In the genomic region with DNA sequence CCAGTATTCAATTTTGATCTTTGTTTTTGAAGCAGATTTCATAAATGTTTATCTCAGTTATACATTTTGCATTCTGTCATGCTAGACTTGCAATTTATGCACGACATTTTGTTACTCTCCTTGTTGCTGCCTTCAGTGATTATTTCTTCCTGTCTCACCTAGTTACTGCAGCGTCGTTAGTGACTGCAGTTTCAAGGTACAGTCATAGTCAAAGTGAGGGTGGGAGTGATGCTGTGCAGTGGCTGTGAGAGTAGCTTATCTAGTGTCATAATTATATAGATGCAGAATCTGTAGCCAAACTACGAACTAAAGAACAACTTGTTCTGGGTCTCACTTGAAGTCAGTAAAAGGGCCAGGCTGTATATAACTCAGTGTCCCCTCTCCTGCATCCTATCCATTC, we compare ENCODE assay signal across 15 cellular contexts.
A peak's percentile ranks its signal among the peaks of the same experiment; 100 is the strongest.
DNase-seq lines count a peak whose midpoint lies in the region; ATAC-seq and TF ChIP-seq lines count a peak whose summit lies in the region.
"Had no signal": no experiment of that assay in that cellular context is flagged by ENCODE, and none has a peak within 500 bp of the region (broad histone marks: within the 10 kb centered on the region; RNA-seq: fewer than 3 reads in every experiment).

No MANE protein-coding gene starts in this region.

- POLR2A ChIA-PET in activated CD4-positive, alpha-beta T cell treated with anti-CD3 and anti-CD28 coated beads, Interleukin-2, amount 10 ng/mL, durations not matched to agents 7 days and 5 days (lab: Charles Lee): no interaction called here
- POLR2A ChIA-PET in activated CD4-positive, alpha-beta memory T cell treated with anti-CD3 and anti-CD28 coated beads, Interleukin-2, amount 10 ng/mL, durations not matched to agents 7 days and 5 days (lab: Charles Lee): no interaction called here

- no peak overlapping the region for H3K27ac ChIP-seq in right lobe of liver

- CTCF ChIA-PET in activated CD4-positive, alpha-beta T cell treated with anti-CD3 and anti-CD28 coated beads, Interleukin-2, amount 10 ng/mL, durations not matched to agents 7 days and 5 days (lab: Charles Lee): interaction anchor here (0.7 kb wide), 1 partner anchor 21 kb away, joined by 3 read pairs; no protein-coding TSS in a partner anchor
- CTCF ChIA-PET in activated CD4-positive, alpha-beta memory T cell treated with anti-CD3 and anti-CD28 coated beads, Interleukin-2, amount 10 ng/mL, durations not matched to agents 7 days and 5 days (lab: Charles Lee): no interaction called here

- no peak overlapping the region for H3K4me3 ChIP-seq in right lobe of liver
- H3K4me3 ChIP-seq: GM12878 had no signal

- peak overlapping the region; percentile 4 for H3K27ac Mint-ChIP-seq in activated CD4-positive, alpha-beta T cell treated with anti-CD3 and anti-CD28 coated beads, Interleukin-2, amount 10 ng/mL, durations not matched to agents 24 days and 14 days
- no peak overlapping the region for H3K27ac Mint-ChIP-seq in activated CD4-positive, alpha-beta T cell treated with anti-CD3 and anti-CD28 coated beads, Interleukin-2, amount 10 ng/mL, durations not matched to agents 7 days and 5 days
- peak overlapping the region; percentile 40 for H3K27ac Mint-ChIP-seq in activated CD4-positive, alpha-beta memory T cell treated with anti-CD3 and anti-CD28 coated beads, Interleukin-2, amount 10 ng/mL, durations not matched to agents 7 days and 5 days
- H3K27ac Mint-ChIP-seq: B cell, H9 had no signal

- no peak for TF ChIP-seq CTCF in right lobe of liver (IDR thresholded peaks at IDR 0.05)

- ATAC-seq in right lobe of liver (no peak), GM19035 (IDR thresholded peaks at IDR 0.05; ENCODE audit: unreplicated experiment) (no peak)
- ATAC-seq: GM12878 had no signal

- no peak overlapping the region for H3K4me3 Mint-ChIP-seq in activated CD4-positive, alpha-beta T cell treated with anti-CD3 and anti-CD28 coated beads, Interleukin-2, amount 10 ng/mL, durations not matched to agents 24 days and 14 days
- H3K4me3 Mint-ChIP-seq in activated CD4-positive, alpha-beta T cell treated with anti-CD3 and anti-CD28 coated beads, Interleukin-2, amount 10 ng/mL, durations not matched to agents 7 days and 5 days: no peak overlapping the region
- H3K4me3 Mint-ChIP-seq in activated CD4-positive, alpha-beta memory T cell treated with anti-CD3 and anti-CD28 coated beads, Interleukin-2, amount 10 ng/mL, durations not matched to agents 7 days and 5 days: no peak overlapping the region
- H3K4me3 Mint-ChIP-seq: B cell, H9, IgD-negative memory B cell had no signal

- no peaks in the 10 kb centered on the region for H3K4me1 ChIP-seq in right lobe of liver

- no peaks in the 10 kb centered on the region for H3K27me3 Mint-ChIP-seq in activated CD4-positive, alpha-beta T cell treated with anti-CD3 and anti-CD28 coated beads, Interleukin-2, amount 10 ng/mL, durations not matched to agents 24 days and 14 days
- no peaks in the 10 kb centered on the region for H3K27me3 Mint-ChIP-seq in activated CD4-positive, alpha-beta T cell treated with anti-CD3 and anti-CD28 coated beads, Interleukin-2, amount 10 ng/mL, durations not matched to agents 7 days and 5 days
- H3K27me3 Mint-ChIP-seq in activated CD4-positive, alpha-beta memory T cell treated with anti-CD3 and anti-CD28 coated beads, Interleukin-2, amount 10 ng/mL, durations not matched to agents 7 days and 5 days: no peaks in the 10 kb centered on the region
- H3K27me3 Mint-ChIP-seq: B cell, IgD-negative memory B cell had no signal

- DNase-seq in activated CD4-positive, alpha-beta T cell treated with anti-CD3 and anti-CD28 coated beads, Interleukin-2, amount 10 ng/mL, durations not matched to agents 24 days and 14 days: peak; percentile 55
- no peak for DNase-seq in activated CD4-positive, alpha-beta T cell treated with anti-CD3 and anti-CD28 coated beads, Interleukin-2, amount 10 ng/mL, durations not matched to agents 7 days and 5 days
- peak; percentile 6 for DNase-seq in stimulated activated CD4-positive, alpha-beta T cell treated with anti-CD3 and anti-CD28 coated beads, Interleukin-1b, Interleukin-23, amount 100 ng/mL, for 48 hours
- no peak for DNase-seq in stimulated activated CD4-positive, alpha-beta T cell treated with anti-CD3 and anti-CD28 coated beads, Interleukin-12 subunit alpha, Interleukin-12 subunit beta, amount 100 ng/mL, for 4 hours
- peak; percentile 16 for DNase-seq in activated CD4-positive, alpha-beta memory T cell treated with anti-CD3 and anti-CD28 coated beads, Interleukin-2, amount 10 ng/mL, durations not matched to agents 7 days and 5 days
- no peak for DNase-seq in right lobe of liver
- DNase-seq: C1 segment of cervical spinal cord; CD4-positive, alpha-beta memory T cell; DMS79; GOT3; H9 had no signal

- H3K9me3 ChIP-seq in right lobe of liver: no peaks in the 10 kb centered on the region

- H3K9me3 Mint-ChIP-seq in activated CD4-positive, alpha-beta T cell treated with anti-CD3 and anti-CD28 coated beads, Interleukin-2, amount 10 ng/mL, durations not matched to agents 24 days and 14 days: no peaks in the 10 kb centered on the region
- H3K9me3 Mint-ChIP-seq in activated CD4-positive, alpha-beta T cell treated with anti-CD3 and anti-CD28 coated beads, Interleukin-2, amount 10 ng/mL, durations not matched to agents 7 days and 5 days: no peaks in the 10 kb centered on the region
- no peaks in the 10 kb centered on the region for H3K9me3 Mint-ChIP-seq in activated CD4-positive, alpha-beta memory T cell treated with anti-CD3 and anti-CD28 coated beads, Interleukin-2, amount 10 ng/mL, durations not matched to agents 7 days and 5 days
- H3K9me3 Mint-ChIP-seq: IgD-negative memory B cell had no signal

- no peaks in the 10 kb centered on the region for H3K27me3 ChIP-seq in right lobe of liver

- no peaks in the 10 kb centered on the region for H3K36me3 ChIP-seq in right lobe of liver

- intact Hi-C loops in activated CD4-positive, alpha-beta T cell treated with anti-CD3 and anti-CD28 coated beads, Interleukin-2, amount 10 ng/mL, durations not matched to agents 24 days and 14 days (cut with micrococcal nuclease): loop anchor here (5.0 kb wide), 1 partner anchor 68 kb away; a partner anchor contains a TSS
- intact Hi-C loops in right lobe of liver (cut with DNase I): no loop called here

- H3K4me1 Mint-ChIP-seq in activated CD4-positive, alpha-beta T cell treated with anti-CD3 and anti-CD28 coated beads, Interleukin-2, amount 10 ng/mL, durations not matched to agents 24 days and 14 days: peaks cover 10% of the 10 kb centered on the region
- H3K4me1 Mint-ChIP-seq in activated CD4-positive, alpha-beta T cell treated with anti-CD3 and anti-CD28 coated beads, Interleukin-2, amount 10 ng/mL, durations not matched to agents 7 days and 5 days: peaks cover 10% of the 10 kb centered on the region
- H3K4me1 Mint-ChIP-seq in activated CD4-positive, alpha-beta memory T cell treated with anti-CD3 and anti-CD28 coated beads, Interleukin-2, amount 10 ng/mL, durations not matched to agents 7 days and 5 days: peaks cover 17% of the 10 kb centered on the region

- WGBS in right lobe of liver (ENCODE audit: insufficient coverage, low coverage, low lambda C conversion rate, missing lambda C conversion rate): 55% methylated on average over 4 of the region's 4 CpGs

- H3K36me3 Mint-ChIP-seq in activated CD4-positive, alpha-beta T cell treated with anti-CD3 and anti-CD28 coated beads, Interleukin-2, amount 10 ng/mL, durations not matched to agents 24 days and 14 days (ENCODE audit: low read depth): peaks cover 2% of the 10 kb centered on the region
- H3K36me3 Mint-ChIP-seq in activated CD4-positive, alpha-beta T cell treated with anti-CD3 and anti-CD28 coated beads, Interleukin-2, amount 10 ng/mL, durations not matched to agents 7 days and 5 days (ENCODE audit: low read depth): peaks cover 2% of the 10 kb centered on the region
- no peaks in the 10 kb centered on the region for H3K36me3 Mint-ChIP-seq in activated CD4-positive, alpha-beta memory T cell treated with anti-CD3 and anti-CD28 coated beads, Interleukin-2, amount 10 ng/mL, durations not matched to agents 7 days and 5 days (ENCODE audit: low read depth)
- H3K36me3 Mint-ChIP-seq: CD4-positive, alpha-beta memory T cell had no signal

- no peak for TF ChIP-seq POLR2A in right lobe of liver (IDR thresholded peaks at IDR 0.05)

Comparison
In these comparisons a context has a peak if more than half of its experiments do, and no peak if none do; other contexts are left out.
1. DNase-seq: peak in activated CD4-positive, alpha-beta T cell treated with anti-CD3 and anti-CD28 coated beads, Interleukin-2, amount 10 ng/mL, durations not matched to agents 24 days and 14 days (single experiment), stimulated activated CD4-positive, alpha-beta T cell treated with anti-CD3 and anti-CD28 coated beads, Interleukin-1b, Interleukin-23, amount 100 ng/mL, for 48 hours (single experiment) and activated CD4-positive, alpha-beta memory T cell treated with anti-CD3 and anti-CD28 coated beads, Interleukin-2, amount 10 ng/mL, durations not matched to agents 7 days and 5 days (single experiment); none in activated CD4-positive, alpha-beta T cell treated with anti-CD3 and anti-CD28 coated beads, Interleukin-2, amount 10 ng/mL, durations not matched to agents 7 days and 5 days (single experiment), stimulated activated CD4-positive, alpha-beta T cell treated with anti-CD3 and anti-CD28 coated beads, Interleukin-12 subunit alpha, Interleukin-12 subunit beta, amount 100 ng/mL, for 4 hours (single experiment) and right lobe of liver (0 of 3).